In the genomic region with DNA sequence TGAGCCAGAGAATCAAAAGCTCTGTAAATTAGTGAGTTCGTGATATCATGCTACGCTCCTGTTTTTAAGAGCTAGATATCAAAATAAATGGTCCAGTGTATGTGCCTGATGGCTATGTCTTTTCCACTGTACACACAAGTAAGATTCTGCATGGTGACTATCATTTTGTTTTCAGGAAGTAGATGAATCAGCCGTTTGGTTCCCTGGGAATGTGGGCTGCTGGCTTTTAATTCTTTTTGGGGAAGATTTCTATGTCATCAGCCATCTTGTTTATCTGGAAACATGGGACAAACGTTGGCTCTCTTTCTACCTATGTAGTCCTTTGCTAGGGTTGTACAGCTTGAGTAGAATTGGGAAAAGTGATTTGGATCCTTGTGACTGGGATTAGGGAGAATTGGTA, we compare ENCODE assay signal across 23 cellular contexts.
DNase-seq lines count a peak whose midpoint lies in the region; FAIRE-seq and TF ChIP-seq lines count a peak whose summit lies in the region.
"Had no signal": no experiment of that assay in that cellular context is flagged by ENCODE, and none has a peak within 500 bp of the region (broad histone marks: within the 10 kb centered on the region; RNA-seq: fewer than 3 reads in every experiment).

No MANE protein-coding gene starts in this region.

- no peak for FAIRE-seq in D721Med (lab: Jason Lieb, UNC)
- FAIRE-seq: A204.1 had no signal

- H3K27ac ChIP-seq in brain microvascular endothelial cell: peak overlapping the region; percentile 26
- H3K27ac ChIP-seq in caudate nucleus (ENCODE audit: low read depth, low read length): no peak overlapping the region
- H3K27ac ChIP-seq: neural progenitor cell, thoracic aorta had no signal

- H3K36me3 ChIP-seq in brain microvascular endothelial cell (replicated peaks): no peaks in the 10 kb centered on the region
- H3K36me3 ChIP-seq: neural progenitor cell, thoracic aorta had no signal

- H3K4me3 ChIP-seq in brain microvascular endothelial cell (ENCODE audit: low read depth, low read length): no peak overlapping the region
- H3K4me3 ChIP-seq: neural progenitor cell, thoracic aorta had no signal

- H3K4me3 Mint-ChIP-seq in T-helper 2 cell treated with Interferon-gamma antibody and Interleukin-4, amounts not matched to agents 5 μg/mL and 100 μg/mL, for 36 hours: no peak overlapping the region
- H3K4me3 Mint-ChIP-seq: activated naive CD8-positive, alpha-beta T cell treated with anti-CD3 and anti-CD28 coated beads, Interleukin-2, amount 10 ng/mL, durations not matched to agents 7 days and 5 days; CD4-positive, alpha-beta memory T cell; central memory CD8-positive, alpha-beta T cell; effector memory CD8-positive, alpha-beta T cell; H9; neural progenitor cell had no signal

- no peaks in the 10 kb centered on the region for H3K4me1 Mint-ChIP-seq in T-helper 2 cell treated with Interferon-gamma antibody and Interleukin-4, amounts not matched to agents 5 μg/mL and 100 μg/mL, for 36 hours (ENCODE audit: low read depth)
- H3K4me1 Mint-ChIP-seq: activated naive CD8-positive, alpha-beta T cell treated with anti-CD3 and anti-CD28 coated beads, Interleukin-2, amount 10 ng/mL, durations not matched to agents 7 days and 5 days; CD4-positive, alpha-beta memory T cell; central memory CD8-positive, alpha-beta T cell had no signal

- H3K36me3 Mint-ChIP-seq in T-helper 2 cell treated with Interferon-gamma antibody and Interleukin-4, amounts not matched to agents 5 μg/mL and 100 μg/mL, for 36 hours (ENCODE audit: low read depth): no peaks in the 10 kb centered on the region
- H3K36me3 Mint-ChIP-seq: activated naive CD8-positive, alpha-beta T cell treated with anti-CD3 and anti-CD28 coated beads, Interleukin-2, amount 10 ng/mL, durations not matched to agents 7 days and 5 days; CD4-positive, alpha-beta memory T cell; neural progenitor cell had no signal

- in situ Hi-C loops in brain microvascular endothelial cell (cut with HindIII; ENCODE audit: low pct_ligation_motif_present, low sequenced_read_pairs): no loop called here

- H3K27me3 Mint-ChIP-seq in T-helper 2 cell treated with Interferon-gamma antibody and Interleukin-4, amounts not matched to agents 5 μg/mL and 100 μg/mL, for 36 hours (ENCODE audit: low read depth): no peaks in the 10 kb centered on the region

- H3K27me3 ChIP-seq in brain microvascular endothelial cell (replicated peaks): no peaks in the 10 kb centered on the region
- H3K27me3 ChIP-seq: neural progenitor cell had no signal

- no peak for TF ChIP-seq CTCF in brain microvascular endothelial cell (IDR thresholded peaks at IDR 0.05; ENCODE audit: low read depth, low read length, missing control alignments)
- no peak for TF ChIP-seq CTCF in D721Med (IDR thresholded peaks at IDR 0.05; ENCODE audit: insufficient read depth, missing control alignments)

- H3K9me3 Mint-ChIP-seq in T-helper 2 cell treated with Interferon-gamma antibody and Interleukin-4, amounts not matched to agents 5 μg/mL and 100 μg/mL, for 36 hours: no peaks in the 10 kb centered on the region
- H3K9me3 Mint-ChIP-seq: activated naive CD8-positive, alpha-beta T cell treated with anti-CD3 and anti-CD28 coated beads, Interleukin-2, amount 10 ng/mL, durations not matched to agents 7 days and 5 days; central memory CD8-positive, alpha-beta T cell; effector memory CD8-positive, alpha-beta T cell; H9; neural progenitor cell had no signal

- DNase-seq in A172 (ENCODE audit: low spot score): peak; percentile 39
- DNase-seq in HCEC 1CT: peak; percentile 70
- peak; percentile 45 for DNase-seq in brain microvascular endothelial cell
- peak; percentile 52 for DNase-seq in iris pigment epithelial cell (ENCODE audit: low read depth)
- DNase-seq in D721Med (ENCODE audit: insufficient read length, low spot score): no peak
- DNase-seq in caudate nucleus (lab: John Stamatoyannopoulos, UW): no peak
- no peak for DNase-seq in NCI-H524 treated with DMSO at 0.1 percent for 48 hours (lab: John Stamatoyannopoulos, UW)
- no peak for DNase-seq in T-helper 2 cell treated with Interferon-gamma antibody and Interleukin-4, amounts not matched to agents 5 μg/mL and 100 μg/mL, for 36 hours (ENCODE audit: low spot score)
- DNase-seq: activated CD4-positive, alpha-beta T cell treated with anti-CD3 and anti-CD28 coated beads for 1 hour; activated naive CD8-positive, alpha-beta T cell treated with anti-CD3 and anti-CD28 coated beads, Interleukin-2, amount 10 ng/mL, durations not matched to agents 7 days and 5 days; CD4-positive, alpha-beta memory T cell; DND-41; effector memory CD8-positive, alpha-beta T cell; foreskin melanocyte; H9; left colon; NCI-H1048; NCI-H69; SHP77 treated with DMSO at 0.1 percent for 48 hours had no signal

- H3K27ac Mint-ChIP-seq in T-helper 2 cell treated with Interferon-gamma antibody and Interleukin-4, amounts not matched to agents 5 μg/mL and 100 μg/mL, for 36 hours: no peak overlapping the region
- H3K27ac Mint-ChIP-seq: activated naive CD8-positive, alpha-beta T cell treated with anti-CD3 and anti-CD28 coated beads, Interleukin-2, amount 10 ng/mL, durations not matched to agents 7 days and 5 days; CD4-positive, alpha-beta memory T cell; effector memory CD8-positive, alpha-beta T cell; H9; neural progenitor cell had no signal

Comparison
In these comparisons a context has a peak if more than half of its experiments do, and no peak if none do; other contexts are left out.
1. DNase-seq: peak in A172 (single experiment), HCEC 1CT (single experiment), brain microvascular endothelial cell (single experiment) and iris pigment epithelial cell (single experiment); none in D721Med (single experiment), caudate nucleus (0 of 61), NCI-H524 treated with DMSO at 0.1 percent for 48 hours (single experiment) and T-helper 2 cell treated with Interferon-gamma antibody and Interleukin-4, amounts not matched to agents 5 μg/mL and 100 μg/mL, for 36 hours (single experiment).